6 cellular contexts compared by ENCODE assay signal in genomic region chr18:6336239-6336638, GRCh38.
"Had no signal": no experiment of that assay in that cellular context is flagged by ENCODE, and none has a peak within 500 bp of the region (broad histone marks: within the 10 kb centered on the region; RNA-seq: fewer than 3 reads in every experiment).

No MANE protein-coding gene starts in this region.

- FAIRE-seq: H54 had no signal

- H3K4me3 ChIP-seq: GM23338 had no signal

- ATAC-seq: GM23338 had no signal

- H3K27ac ChIP-seq: HL-60 had no signal

- H2AFZ ChIP-seq: GM23338 had no signal

- H3K4me2 ChIP-seq: GM23338 had no signal

- DNase-seq: H9, HCEC 1CT, KG1 had no signal
